8 cellular contexts compared by ENCODE assay signal in genomic region chr22:41448189-41448808, GRCh38. TPM values are rescaled to one million over a fixed set of nuclear protein-coding genes. Genes with fewer than 3 reads are reported as not detected.
A peak's percentile ranks its signal among the peaks of the same experiment; 100 is the strongest.
DNase-seq lines count a peak whose midpoint lies in the region; ATAC-seq and TF ChIP-seq lines count a peak whose summit lies in the region.

No MANE protein-coding gene starts in this region.

- no peaks in the 10 kb centered on the region for H3K27me3 Mint-ChIP-seq in activated naive CD8-positive, alpha-beta T cell

- peak overlapping the region; percentile 98 for H3K4me3 Mint-ChIP-seq in activated naive CD8-positive, alpha-beta T cell

- DNase-seq in GF-D8 (lab: John Stamatoyannopoulos, UW) (peak; percentile 99), NCI-H1092 treated with DMSO at 0.1 percent for 48 hours (lab: John Stamatoyannopoulos, UW) (peak; percentile 99), glomerular visceral epithelial cell (ENCODE audit: extremely low spot score) (peak; percentile 98), occipital lobe (lab: John Stamatoyannopoulos, UW) (peak; percentile 99)

- H3K36me3 Mint-ChIP-seq in activated naive CD8-positive, alpha-beta T cell, result no peaks in the 10 kb centered on the region

- no peaks in the 10 kb centered on the region for H3K9me3 Mint-ChIP-seq in activated naive CD8-positive, alpha-beta T cell (ENCODE audit: low read depth)

- peak overlapping the region; percentile 99 for H3K27ac ChIP-seq in temporal lobe (ENCODE audit: low read depth, low read length)

- H3K4me1 Mint-ChIP-seq in activated naive CD8-positive, alpha-beta T cell (ENCODE audit: low read depth), result peaks cover 10% of the 10 kb centered on the region

- H3K27ac Mint-ChIP-seq in activated naive CD8-positive, alpha-beta T cell, result peak overlapping the region; percentile 96

- peak; percentile 38 for ATAC-seq in HG02588 (IDR thresholded peaks at IDR 0.05; ENCODE audit: unreplicated experiment)
- ATAC-seq in SK-N-SH treated with all-trans-retinoic acid at 6 μM for 48 hours, result peak; percentile 80

TF ChIP-seq in SK-N-SH treated with all-trans-retinoic acid at 6 μM for 48 hours, 23 proteins besides CTCF, POLR2A, EP300 and RAD21:
- TF ChIP-seq CREB5 (CRISPR knock-in tag; IDR thresholded peaks at IDR 0.05; ENCODE audit: low read depth) (no peak), BACH2 (CRISPR knock-in tag; IDR thresholded peaks at IDR 0.05; ENCODE audit: borderline replicate concordance) (no peak), ISL1 (CRISPR knock-in tag; IDR thresholded peaks at IDR 0.05) (no peak), ZFP3 (CRISPR knock-in tag; IDR thresholded peaks at IDR 0.05) (no peak), ESRRG (CRISPR knock-in tag; IDR thresholded peaks at IDR 0.05) (no peak), PPARA (CRISPR knock-in tag; IDR thresholded peaks at IDR 0.05; ENCODE audit: borderline replicate concordance) (no peak), RARB (CRISPR knock-in tag; IDR thresholded peaks at IDR 0.05) (no peak), ZNF8 (CRISPR knock-in tag; IDR thresholded peaks at IDR 0.05) (no peak), ZNF565 (CRISPR knock-in tag; conservative IDR thresholded peaks at IDR 0.05; ENCODE audit: low read depth) (no peak), GLIS3 (CRISPR knock-in tag; IDR thresholded peaks at IDR 0.05) (no peak), ZFP30 (CRISPR knock-in tag; IDR thresholded peaks at IDR 0.05) (no peak), SNAI2 (CRISPR knock-in tag; IDR thresholded peaks at IDR 0.05) (no peak), OSR1 (CRISPR knock-in tag; IDR thresholded peaks at IDR 0.05) (no peak)
- TF ChIP-seq, protein P1, sequence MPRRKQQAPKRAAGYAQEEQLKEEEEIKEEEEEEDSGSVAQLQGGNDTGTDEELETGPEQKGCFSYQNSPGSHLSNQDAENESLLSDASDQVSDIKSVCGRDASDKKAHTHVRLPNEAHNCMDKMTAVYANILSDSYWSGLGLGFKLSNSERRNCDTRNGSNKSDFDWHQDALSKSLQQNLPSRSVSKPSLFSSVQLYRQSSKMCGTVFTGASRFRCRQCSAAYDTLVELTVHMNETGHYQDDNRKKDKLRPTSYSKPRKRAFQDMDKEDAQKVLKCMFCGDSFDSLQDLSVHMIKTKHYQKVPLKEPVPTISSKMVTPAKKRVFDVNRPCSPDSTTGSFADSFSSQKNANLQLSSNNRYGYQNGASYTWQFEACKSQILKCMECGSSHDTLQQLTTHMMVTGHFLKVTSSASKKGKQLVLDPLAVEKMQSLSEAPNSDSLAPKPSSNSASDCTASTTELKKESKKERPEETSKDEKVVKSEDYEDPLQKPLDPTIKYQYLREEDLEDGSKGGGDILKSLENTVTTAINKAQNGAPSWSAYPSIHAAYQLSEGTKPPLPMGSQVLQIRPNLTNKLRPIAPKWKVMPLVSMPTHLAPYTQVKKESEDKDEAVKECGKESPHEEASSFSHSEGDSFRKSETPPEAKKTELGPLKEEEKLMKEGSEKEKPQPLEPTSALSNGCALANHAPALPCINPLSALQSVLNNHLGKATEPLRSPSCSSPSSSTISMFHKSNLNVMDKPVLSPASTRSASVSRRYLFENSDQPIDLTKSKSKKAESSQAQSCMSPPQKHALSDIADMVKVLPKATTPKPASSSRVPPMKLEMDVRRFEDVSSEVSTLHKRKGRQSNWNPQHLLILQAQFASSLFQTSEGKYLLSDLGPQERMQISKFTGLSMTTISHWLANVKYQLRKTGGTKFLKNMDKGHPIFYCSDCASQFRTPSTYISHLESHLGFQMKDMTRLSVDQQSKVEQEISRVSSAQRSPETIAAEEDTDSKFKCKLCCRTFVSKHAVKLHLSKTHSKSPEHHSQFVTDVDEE (CRISPR knock-in tag; IDR thresholded peaks at IDR 0.05), result no peak

RNA-seq across cellular contexts. Expression of gene TOB2, which starts 1.7 kb away (rescaled TPM):
- total RNA-seq in occipital lobe (15.6 TPM), temporal lobe (12.5 TPM)

RNA-seq across cellular contexts. Expression of gene PHF5A, which starts 20.2 kb away (rescaled TPM):
- 35.7 TPM for total RNA-seq in occipital lobe
- 25.6 TPM for total RNA-seq in temporal lobe

RNA-seq across cellular contexts. Expression of gene ACO2, which starts 20.6 kb away (rescaled TPM):
- total RNA-seq in occipital lobe (64.4 TPM), temporal lobe (72.5 TPM)

Comparison
In these comparisons a context has a peak if more than half of its experiments do, and no peak if none do; other contexts are left out.
1. Peak in every context shown above with its lines: DNase-seq, ATAC-seq and H3K27ac ChIP-seq.